Comparison of ENCODE assay signal across 1 cellular context in genomic region chr17:44672479-44673093, GRCh38.
TF ChIP-seq lines count a peak whose summit lies in the region.

No MANE protein-coding gene starts in this region.

TF ChIP-seq in IMR-90, 13 proteins besides CTCF, POLR2A, EP300 and RAD21 (continued from another document):
- TF ChIP-seq MAFK (IDR thresholded peaks at IDR 0.05; ENCODE audit: low read depth, low read length): no peak
- no peak for TF ChIP-seq USF2 (IDR thresholded peaks at IDR 0.05; ENCODE audit: low read depth, low read length)
- TF ChIP-seq FOS (IDR thresholded peaks at IDR 0.05; ENCODE audit: low read depth, low read length): no peak
- TF ChIP-seq SMC3 (IDR thresholded peaks at IDR 0.05; ENCODE audit: low read depth, low read length): peak; percentile 46; the same call in 1 of the 2 replicates
- no peak for TF ChIP-seq MXI1 (IDR thresholded peaks at IDR 0.05; ENCODE audit: borderline replicate concordance, low read depth, low read length)
- no peak for TF ChIP-seq RFX5 (IDR thresholded peaks at IDR 0.05; ENCODE audit: low read depth, low read length)
